ENCODE assay signal across 18 cellular contexts in genomic region chr1:38724160-38725131, GRCh38.
"Had no signal": no experiment of that assay in that cellular context is flagged by ENCODE, and none has a peak within 500 bp of the region (broad histone marks: within the 10 kb centered on the region; RNA-seq: fewer than 3 reads in every experiment).

No MANE protein-coding gene starts in this region.

- H3K9me3 Mint-ChIP-seq: neural progenitor cell had no signal

- H3K27ac ChIP-seq: foreskin keratinocyte, neural progenitor cell, tibial artery had no signal

- H3K27me3 ChIP-seq: neural progenitor cell had no signal

- H3K4me1 ChIP-seq: foreskin keratinocyte had no signal

- H3K9me3 ChIP-seq: tibial artery had no signal

- ATAC-seq: activated CD4-positive, CD25-positive, alpha-beta regulatory T cell treated with anti-CD3 and anti-CD28 coated beads, Interleukin-2, amount 50 U/mL, for 24 hours; foreskin keratinocyte; left lobe of liver had no signal

- H3K36me3 Mint-ChIP-seq: activated naive CD8-positive, alpha-beta T cell; neural progenitor cell had no signal

- H3K4me2 ChIP-seq: neural progenitor cell had no signal

- H2AFZ ChIP-seq: neural progenitor cell had no signal

- H3K36me3 ChIP-seq: neural progenitor cell, tibial artery had no signal

- H3K4me3 ChIP-seq: neural progenitor cell, tibial artery had no signal

- FAIRE-seq: islet of Langerhans, urothelium cell line had no signal

- H3K27ac Mint-ChIP-seq: activated naive CD8-positive, alpha-beta T cell; neural progenitor cell had no signal

- H3K4me3 Mint-ChIP-seq: activated naive CD8-positive, alpha-beta T cell; neural progenitor cell had no signal

- DNase-seq: activated CD4-positive, alpha-beta T cell treated with anti-CD3 and anti-CD28 coated beads, Interleukin-2, amount 50 U/mL, for 4 hours; activated T-cell treated with anti-CD3 and anti-CD28 coated beads for 4 hours; amniotic stem cell; effector CD4-positive, alpha-beta T cell; foreskin keratinocyte; hippocampal formation; mammary epithelial cell; stimulated activated CD4-positive, alpha-beta T cell treated with anti-CD3 and anti-CD28 coated beads, Interleukin-2, amount 100 ng/mL, for 24 hours; stimulated activated naive CD4-positive, alpha-beta T cell treated with Interleukin-2 at 50 U/mL for 16 hours; substantia nigra; T1000; tibial artery had no signal

- H3K9ac ChIP-seq: neural progenitor cell had no signal
